In the genomic region with DNA sequence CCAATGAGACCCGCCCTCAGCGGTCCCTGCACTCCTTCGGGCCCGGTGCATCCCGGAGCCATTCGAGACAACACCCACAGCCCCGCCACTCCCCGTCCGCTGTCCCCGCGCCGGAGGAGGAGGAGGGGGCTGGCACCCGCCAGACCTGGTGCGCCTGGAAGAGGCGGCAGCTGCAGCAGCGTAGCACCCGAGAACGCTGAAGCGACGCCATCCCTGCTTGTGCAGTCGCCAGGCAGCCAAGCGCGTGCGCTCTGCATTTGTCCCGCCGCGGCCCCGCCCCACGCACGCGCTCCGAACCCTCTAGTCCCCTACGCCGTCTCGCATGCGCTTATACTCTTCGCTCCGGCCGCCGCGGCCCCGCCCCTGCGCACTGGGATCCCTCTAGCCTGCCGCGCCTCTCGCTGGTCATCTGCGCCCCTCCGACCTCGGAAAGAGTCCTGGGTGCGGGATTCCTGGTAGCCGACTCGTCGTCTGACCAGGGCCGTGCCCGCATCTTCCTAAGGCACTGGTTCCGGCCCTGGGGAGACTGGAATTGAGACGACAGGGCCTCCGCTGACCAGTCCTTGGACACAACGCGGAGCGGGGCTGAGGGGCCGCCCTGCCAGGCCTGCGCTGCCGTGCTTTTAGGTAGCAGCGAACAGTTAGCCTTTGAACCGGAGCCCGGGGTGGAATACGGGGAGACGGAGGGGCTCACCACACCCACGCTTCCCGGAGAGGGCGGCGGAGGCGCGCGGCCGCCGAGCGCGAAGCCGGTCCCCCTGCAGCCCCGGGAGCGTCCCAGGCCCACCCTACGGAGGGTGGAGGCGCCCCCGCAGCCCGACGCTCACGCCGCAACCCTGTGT, we compare ENCODE assay signal across 1 cellular context.
TF ChIP-seq lines count a peak whose summit lies in the region.

A gene with protein sequence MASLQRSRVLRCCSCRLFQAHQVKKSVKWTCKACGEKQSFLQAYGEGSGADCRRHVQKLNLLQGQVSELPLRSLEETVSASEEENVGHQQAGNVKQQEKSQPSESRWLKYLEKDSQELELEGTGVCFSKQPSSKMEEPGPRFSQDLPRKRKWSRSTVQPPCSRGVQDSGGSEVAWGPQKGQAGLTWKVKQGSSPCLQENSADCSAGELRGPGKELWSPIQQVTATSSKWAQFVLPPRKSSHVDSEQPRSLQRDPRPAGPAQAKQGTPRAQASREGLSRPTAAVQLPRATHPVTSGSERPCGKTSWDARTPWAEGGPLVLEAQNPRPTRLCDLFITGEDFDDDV (minus strand): TSS at position 232 of the 842 bp plus-strand sequence. CDS start 21 bp downstream, at position 211.

TF ChIP-seq in HepG2, 621 proteins besides CTCF, POLR2A, EP300 and RAD21 (continued from another document and continues in another):
- TF ChIP-seq, protein P1, sequence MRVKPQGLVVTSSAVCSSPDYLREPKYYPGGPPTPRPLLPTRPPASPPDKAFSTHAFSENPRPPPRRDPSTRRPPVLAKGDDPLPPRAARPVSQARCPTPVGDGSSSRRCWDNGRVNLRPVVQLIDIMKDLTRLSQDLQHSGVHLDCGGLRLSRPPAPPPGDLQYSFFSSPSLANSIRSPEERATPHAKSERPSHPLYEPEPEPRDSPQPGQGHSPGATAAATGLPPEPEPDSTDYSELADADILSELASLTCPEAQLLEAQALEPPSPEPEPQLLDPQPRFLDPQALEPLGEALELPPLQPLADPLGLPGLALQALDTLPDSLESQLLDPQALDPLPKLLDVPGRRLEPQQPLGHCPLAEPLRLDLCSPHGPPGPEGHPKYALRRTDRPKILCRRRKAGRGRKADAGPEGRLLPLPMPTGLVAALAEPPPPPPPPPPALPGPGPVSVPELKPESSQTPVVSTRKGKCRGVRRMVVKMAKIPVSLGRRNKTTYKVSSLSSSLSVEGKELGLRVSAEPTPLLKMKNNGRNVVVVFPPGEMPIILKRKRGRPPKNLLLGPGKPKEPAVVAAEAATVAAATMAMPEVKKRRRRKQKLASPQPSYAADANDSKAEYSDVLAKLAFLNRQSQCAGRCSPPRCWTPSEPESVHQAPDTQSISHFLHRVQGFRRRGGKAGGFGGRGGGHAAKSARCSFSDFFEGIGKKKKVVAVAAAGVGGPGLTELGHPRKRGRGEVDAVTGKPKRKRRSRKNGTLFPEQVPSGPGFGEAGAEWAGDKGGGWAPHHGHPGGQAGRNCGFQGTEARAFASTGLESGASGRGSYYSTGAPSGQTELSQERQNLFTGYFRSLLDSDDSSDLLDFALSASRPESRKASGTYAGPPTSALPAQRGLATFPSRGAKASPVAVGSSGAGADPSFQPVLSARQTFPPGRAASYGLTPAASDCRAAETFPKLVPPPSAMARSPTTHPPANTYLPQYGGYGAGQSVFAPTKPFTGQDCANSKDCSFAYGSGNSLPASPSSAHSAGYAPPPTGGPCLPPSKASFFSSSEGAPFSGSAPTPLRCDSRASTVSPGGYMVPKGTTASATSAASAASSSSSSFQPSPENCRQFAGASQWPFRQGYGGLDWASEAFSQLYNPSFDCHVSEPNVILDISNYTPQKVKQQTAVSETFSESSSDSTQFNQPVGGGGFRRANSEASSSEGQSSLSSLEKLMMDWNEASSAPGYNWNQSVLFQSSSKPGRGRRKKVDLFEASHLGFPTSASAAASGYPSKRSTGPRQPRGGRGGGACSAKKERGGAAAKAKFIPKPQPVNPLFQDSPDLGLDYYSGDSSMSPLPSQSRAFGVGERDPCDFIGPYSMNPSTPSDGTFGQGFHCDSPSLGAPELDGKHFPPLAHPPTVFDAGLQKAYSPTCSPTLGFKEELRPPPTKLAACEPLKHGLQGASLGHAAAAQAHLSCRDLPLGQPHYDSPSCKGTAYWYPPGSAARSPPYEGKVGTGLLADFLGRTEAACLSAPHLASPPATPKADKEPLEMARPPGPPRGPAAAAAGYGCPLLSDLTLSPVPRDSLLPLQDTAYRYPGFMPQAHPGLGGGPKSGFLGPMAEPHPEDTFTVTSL (CRISPR knock-in tag; IDR thresholded peaks at IDR 0.05; ENCODE audit: borderline replicate concordance), result 0 out of 2 replicates have a peak, but pooled peaks have one; percentile 43
- TF ChIP-seq, protein P2, sequence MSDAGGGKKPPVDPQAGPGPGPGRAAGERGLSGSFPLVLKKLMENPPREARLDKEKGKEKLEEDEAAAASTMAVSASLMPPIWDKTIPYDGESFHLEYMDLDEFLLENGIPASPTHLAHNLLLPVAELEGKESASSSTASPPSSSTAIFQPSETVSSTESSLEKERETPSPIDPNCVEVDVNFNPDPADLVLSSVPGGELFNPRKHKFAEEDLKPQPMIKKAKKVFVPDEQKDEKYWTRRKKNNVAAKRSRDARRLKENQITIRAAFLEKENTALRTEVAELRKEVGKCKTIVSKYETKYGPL (CRISPR knock-in tag; IDR thresholded peaks at IDR 0.05), result no peak
- TF ChIP-seq ZNF75D (CRISPR knock-in tag; IDR thresholded peaks at IDR 0.05; ENCODE audit: borderline replicate concordance), result no peak
- 0 out of 2 replicates have a peak, but pooled peaks have one; percentile 16 for TF ChIP-seq ZNF660 (CRISPR knock-in tag; IDR thresholded peaks at IDR 0.05; ENCODE audit: borderline replicate concordance, low read depth)
- 0 out of 2 replicates have a peak, but pooled peaks have one; percentile 58 for TF ChIP-seq KLF9 (CRISPR knock-in tag; IDR thresholded peaks at IDR 0.05; ENCODE audit: low read depth)
- TF ChIP-seq ZNF557 (CRISPR knock-in tag; IDR thresholded peaks at IDR 0.05), result 0 out of 2 replicates have a peak, but pooled peaks have one; percentile 29
- peak; percentile 91 for TF ChIP-seq SALL1 (CRISPR knock-in tag; IDR thresholded peaks at IDR 0.05)
- TF ChIP-seq TARDBP (CRISPR knock-in tag; IDR thresholded peaks at IDR 0.05), result peak; percentile 93
- TF ChIP-seq TBL1XR1 (IDR thresholded peaks at IDR 0.05; ENCODE audit: borderline replicate concordance, low read length, partially characterized antibody), result no peak
- TF ChIP-seq FIP1L1 (IDR thresholded peaks at IDR 0.05; ENCODE audit: borderline replicate concordance, insufficient read depth, low read depth, low read length), result peak; percentile 46; the same call in 1 of the 2 replicates
- TF ChIP-seq, protein P3, sequence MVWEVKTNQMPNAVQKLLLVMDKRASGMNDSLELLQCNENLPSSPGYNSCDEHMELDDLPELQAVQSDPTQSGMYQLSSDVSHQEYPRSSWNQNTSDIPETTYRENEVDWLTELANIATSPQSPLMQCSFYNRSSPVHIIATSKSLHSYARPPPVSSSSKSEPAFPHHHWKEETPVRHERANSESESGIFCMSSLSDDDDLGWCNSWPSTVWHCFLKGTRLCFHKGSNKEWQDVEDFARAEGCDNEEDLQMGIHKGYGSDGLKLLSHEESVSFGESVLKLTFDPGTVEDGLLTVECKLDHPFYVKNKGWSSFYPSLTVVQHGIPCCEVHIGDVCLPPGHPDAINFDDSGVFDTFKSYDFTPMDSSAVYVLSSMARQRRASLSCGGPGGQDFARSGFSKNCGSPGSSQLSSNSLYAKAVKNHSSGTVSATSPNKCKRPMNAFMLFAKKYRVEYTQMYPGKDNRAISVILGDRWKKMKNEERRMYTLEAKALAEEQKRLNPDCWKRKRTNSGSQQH (CRISPR knock-in tag; IDR thresholded peaks at IDR 0.05; ENCODE audit: low read depth), result no peak
- TF ChIP-seq, protein P4, sequence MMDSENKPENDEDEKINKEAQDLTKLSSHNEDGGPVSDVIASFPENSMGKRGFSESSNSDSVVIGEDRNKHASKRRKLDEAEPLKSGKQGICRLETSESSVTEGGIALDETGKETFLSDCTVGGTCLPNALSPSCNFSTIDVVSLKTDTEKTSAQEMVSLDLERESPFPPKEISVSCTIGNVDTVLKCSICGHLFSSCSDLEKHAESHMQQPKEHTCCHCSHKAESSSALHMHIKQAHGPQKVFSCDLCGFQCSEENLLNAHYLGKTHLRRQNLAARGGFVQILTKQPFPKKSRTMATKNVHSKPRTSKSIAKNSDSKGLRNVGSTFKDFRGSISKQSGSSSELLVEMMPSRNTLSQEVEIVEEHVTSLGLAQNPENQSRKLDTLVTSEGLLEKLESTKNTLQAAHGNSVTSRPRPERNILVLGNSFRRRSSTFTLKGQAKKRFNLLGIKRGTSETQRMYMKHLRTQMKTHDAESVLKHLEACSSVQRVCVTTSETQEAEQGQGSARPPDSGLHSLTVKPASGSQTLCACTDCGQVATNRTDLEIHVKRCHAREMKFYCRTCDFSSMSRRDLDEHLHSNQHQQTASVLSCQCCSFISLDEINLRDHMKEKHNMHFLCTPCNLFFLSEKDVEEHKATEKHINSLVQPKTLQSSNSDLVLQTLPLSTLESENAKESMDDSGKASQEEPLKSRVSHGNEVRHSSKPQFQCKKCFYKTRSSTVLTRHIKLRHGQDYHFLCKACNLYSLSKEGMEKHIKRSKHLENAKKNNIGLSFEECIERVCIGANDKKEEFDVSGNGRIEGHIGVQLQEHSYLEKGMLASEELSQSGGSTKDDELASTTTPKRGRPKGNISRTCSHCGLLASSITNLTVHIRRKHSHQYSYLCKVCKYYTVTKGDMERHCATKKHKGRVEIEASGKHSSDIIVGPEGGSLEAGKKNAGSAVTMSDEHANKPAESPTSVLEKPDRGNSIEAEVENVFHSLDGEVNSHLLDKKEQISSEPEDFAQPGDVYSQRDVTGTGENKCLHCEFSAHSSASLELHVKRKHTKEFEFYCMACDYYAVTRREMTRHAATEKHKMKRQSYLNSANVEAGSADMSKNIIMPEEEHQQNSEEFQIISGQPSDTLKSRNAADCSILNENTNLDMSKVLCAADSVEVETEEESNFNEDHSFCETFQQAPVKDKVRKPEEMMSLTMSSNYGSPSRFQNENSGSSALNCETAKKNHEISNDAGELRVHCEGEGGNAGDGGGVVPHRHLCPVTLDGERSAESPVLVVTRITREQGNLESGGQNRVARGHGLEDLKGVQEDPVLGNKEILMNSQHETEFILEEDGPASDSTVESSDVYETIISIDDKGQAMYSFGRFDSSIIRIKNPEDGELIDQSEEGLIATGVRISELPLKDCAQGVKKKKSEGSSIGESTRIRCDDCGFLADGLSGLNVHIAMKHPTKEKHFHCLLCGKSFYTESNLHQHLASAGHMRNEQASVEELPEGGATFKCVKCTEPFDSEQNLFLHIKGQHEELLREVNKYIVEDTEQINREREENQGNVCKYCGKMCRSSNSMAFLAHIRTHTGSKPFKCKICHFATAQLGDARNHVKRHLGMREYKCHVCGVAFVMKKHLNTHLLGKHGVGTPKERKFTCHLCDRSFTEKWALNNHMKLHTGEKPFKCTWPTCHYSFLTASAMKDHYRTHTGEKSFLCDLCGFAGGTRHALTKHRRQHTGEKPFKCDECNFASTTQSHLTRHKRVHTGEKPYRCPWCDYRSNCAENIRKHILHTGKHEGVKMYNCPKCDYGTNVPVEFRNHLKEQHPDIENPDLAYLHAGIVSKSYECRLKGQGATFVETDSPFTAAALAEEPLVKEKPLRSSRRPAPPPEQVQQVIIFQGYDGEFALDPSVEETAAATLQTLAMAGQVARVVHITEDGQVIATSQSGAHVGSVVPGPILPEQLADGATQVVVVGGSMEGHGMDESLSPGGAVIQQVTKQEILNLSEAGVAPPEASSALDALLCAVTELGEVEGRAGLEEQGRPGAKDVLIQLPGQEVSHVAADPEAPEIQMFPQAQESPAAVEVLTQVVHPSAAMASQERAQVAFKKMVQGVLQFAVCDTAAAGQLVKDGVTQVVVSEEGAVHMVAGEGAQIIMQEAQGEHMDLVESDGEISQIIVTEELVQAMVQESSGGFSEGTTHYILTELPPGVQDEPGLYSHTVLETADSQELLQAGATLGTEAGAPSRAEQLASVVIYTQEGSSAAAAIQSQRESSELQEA (CRISPR knock-in tag; IDR thresholded peaks at IDR 0.05; ENCODE audit: not compliant biosample characterization), result peak; percentile 85
- TF ChIP-seq ZBTB8A (CRISPR knock-in tag; IDR thresholded peaks at IDR 0.05; ENCODE audit: borderline replicate concordance, low read depth), result no peak; the same call in 1 of the 2 replicates
- no peak for TF ChIP-seq PCBP1 (IDR thresholded peaks at IDR 0.05; ENCODE audit: borderline replicate concordance, low read depth, low read length)
- TF ChIP-seq ELF4 (CRISPR knock-in tag; IDR thresholded peaks at IDR 0.05; ENCODE audit: borderline replicate concordance), result no peak
- TF ChIP-seq ZNF878 (CRISPR knock-in tag; IDR thresholded peaks at IDR 0.05), result no peak
- 0 out of 2 replicates have a peak, but pooled peaks have one; percentile 72 for TF ChIP-seq ZNF672 (CRISPR knock-in tag; IDR thresholded peaks at IDR 0.05)
- TF ChIP-seq NFRKB (IDR thresholded peaks at IDR 0.05), result no peak
- no peak; the same call in 1 of the 2 replicates for TF ChIP-seq ZNF205 (CRISPR knock-in tag; IDR thresholded peaks at IDR 0.05)
- TF ChIP-seq DR1 (CRISPR knock-in tag; IDR thresholded peaks at IDR 0.05), result peak; percentile 93
- TF ChIP-seq, protein P5, sequence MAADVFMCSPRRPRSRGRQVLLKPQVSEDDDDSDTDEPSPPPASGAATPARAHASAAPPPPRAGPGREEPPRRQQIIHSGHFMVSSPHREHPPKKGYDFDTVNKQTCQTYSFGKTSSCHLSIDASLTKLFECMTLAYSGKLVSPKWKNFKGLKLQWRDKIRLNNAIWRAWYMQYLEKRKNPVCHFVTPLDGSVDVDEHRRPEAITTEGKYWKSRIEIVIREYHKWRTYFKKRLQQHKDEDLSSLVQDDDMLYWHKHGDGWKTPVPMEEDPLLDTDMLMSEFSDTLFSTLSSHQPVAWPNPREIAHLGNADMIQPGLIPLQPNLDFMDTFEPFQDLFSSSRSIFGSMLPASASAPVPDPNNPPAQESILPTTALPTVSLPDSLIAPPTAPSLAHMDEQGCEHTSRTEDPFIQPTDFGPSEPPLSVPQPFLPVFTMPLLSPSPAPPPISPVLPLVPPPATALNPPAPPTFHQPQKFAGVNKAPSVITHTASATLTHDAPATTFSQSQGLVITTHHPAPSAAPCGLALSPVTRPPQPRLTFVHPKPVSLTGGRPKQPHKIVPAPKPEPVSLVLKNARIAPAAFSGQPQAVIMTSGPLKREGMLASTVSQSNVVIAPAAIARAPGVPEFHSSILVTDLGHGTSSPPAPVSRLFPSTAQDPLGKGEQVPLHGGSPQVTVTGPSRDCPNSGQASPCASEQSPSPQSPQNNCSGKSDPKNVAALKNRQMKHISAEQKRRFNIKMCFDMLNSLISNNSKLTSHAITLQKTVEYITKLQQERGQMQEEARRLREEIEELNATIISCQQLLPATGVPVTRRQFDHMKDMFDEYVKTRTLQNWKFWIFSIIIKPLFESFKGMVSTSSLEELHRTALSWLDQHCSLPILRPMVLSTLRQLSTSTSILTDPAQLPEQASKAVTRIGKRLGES (CRISPR knock-in tag; IDR thresholded peaks at IDR 0.05; ENCODE audit: borderline replicate concordance), result peak; percentile 23; the same call in 1 of the 2 replicates
- TF ChIP-seq ZNF556 (CRISPR knock-in tag; IDR thresholded peaks at IDR 0.05; ENCODE audit: borderline replicate concordance), result peak; percentile 57; the same call in 1 of the 2 replicates
- peak; percentile 90 for TF ChIP-seq SPEN (CRISPR knock-in tag; IDR thresholded peaks at IDR 0.05; ENCODE audit: low read depth)
- TF ChIP-seq RELA (CRISPR knock-in tag; IDR thresholded peaks at IDR 0.05), result no peak
- no peak for TF ChIP-seq ZBTB7B (CRISPR knock-in tag; IDR thresholded peaks at IDR 0.05)
